Comparison of ENCODE assay signal across 5 cellular contexts in the genomic region with DNA sequence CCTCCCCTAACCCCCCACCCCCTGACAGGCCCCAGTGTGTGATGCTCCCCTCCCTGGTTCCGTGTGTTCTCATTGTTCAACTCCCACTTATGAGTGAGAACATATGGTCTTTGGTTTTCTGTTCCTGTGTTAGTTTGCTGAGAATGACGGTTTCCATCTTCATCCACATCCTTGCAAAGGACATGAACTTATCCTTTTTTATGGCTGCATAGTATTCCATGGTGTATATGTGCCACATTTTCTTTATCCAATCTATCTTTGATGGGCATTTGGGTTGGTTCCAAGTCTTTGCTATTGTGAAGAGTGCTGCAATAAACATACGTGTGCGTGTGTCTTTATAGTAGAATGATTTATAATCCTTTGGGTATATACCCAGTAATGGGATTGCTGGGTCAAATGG. TPM values are rescaled to one million over a fixed set of nuclear protein-coding genes. Genes with fewer than 3 reads are reported as not detected.
"Had no signal": no experiment of that assay in that cellular context is flagged by ENCODE, and none has a peak within 500 bp of the region (broad histone marks: within the 10 kb centered on the region; RNA-seq: fewer than 3 reads in every experiment).

No MANE protein-coding gene starts in this region.

RNA-seq across cellular contexts. Expression of gene CDX4, which starts 45.3 kb away (rescaled TPM):
- total RNA-seq: HepG2, HT-29, HT1080, IMR-90 had no signal
- polyA plus RNA-seq: HepG2, IgD-negative memory B cell, IMR-90 had no signal
